Comparison of ENCODE assay signal across 8 cellular contexts in the genomic region with DNA sequence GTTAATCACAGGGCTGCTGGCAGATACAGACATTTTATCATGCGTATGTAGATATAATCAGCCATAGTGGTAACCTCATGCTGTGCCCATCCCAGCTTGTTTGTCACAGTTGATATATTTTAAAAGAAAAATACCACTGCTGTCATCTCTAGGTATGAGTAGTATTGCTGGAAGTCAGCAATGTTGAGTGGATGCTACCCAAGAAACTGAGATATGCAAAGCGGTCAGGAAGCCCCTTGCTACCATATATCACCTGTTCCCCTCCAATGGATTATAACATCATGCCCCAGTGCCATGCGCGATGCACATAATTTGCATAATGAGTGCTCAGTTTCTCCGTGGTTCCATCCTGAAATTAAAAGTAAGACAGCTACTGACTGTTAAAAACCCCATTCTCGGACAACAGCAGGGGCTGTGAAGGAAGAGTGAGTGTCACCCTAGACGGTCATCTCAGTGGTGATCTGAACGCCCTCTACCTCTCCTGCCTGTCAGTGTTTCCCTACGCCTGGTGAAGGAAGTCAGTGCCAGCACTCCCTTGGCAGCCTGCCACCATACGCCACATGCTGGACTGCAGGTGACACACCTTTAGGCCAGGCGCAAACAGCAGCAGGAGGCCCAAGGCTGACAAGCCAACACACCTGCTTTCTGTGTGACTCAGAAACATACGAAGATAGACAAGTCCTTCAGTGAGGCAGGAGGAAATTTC. TPM values are rescaled to one million over a fixed set of nuclear protein-coding genes. Genes with fewer than 3 reads are reported as not detected.
DNase-seq lines count a peak whose midpoint lies in the region; ATAC-seq, FAIRE-seq and TF ChIP-seq lines count a peak whose summit lies in the region.

No MANE protein-coding gene starts in this region.

- no peak overlapping the region for H2AFZ ChIP-seq in astrocyte (ENCODE audit: low read depth, low read length)

- H3K4me1 ChIP-seq in heart right ventricle (peaks cover 0 to 62% (median 18%) of the 10 kb centered on the region in 9 donors), astrocyte (ENCODE audit: insufficient read depth, low read length) (peaks cover 10% of the 10 kb centered on the region), gastrocnemius medialis (peaks cover 17 to 28% of the 10 kb centered on the region in 2 donors)

- in situ Hi-C loops in gastrocnemius medialis (cut with MboI; ENCODE audit: low sequenced_read_pairs in 4 of 4): no loop called here

- H3K27me3 ChIP-seq in heart right ventricle (no peaks in the 10 kb centered on the region), astrocyte (ENCODE audit: insufficient read depth, low read length) (no peaks in the 10 kb centered on the region), gastrocnemius medialis (no peaks in the 10 kb centered on the region)

- H3K4me3 Mint-ChIP-seq in astrocyte (ENCODE audit: unreplicated experiment) (peak overlapping the region; percentile 34), nephron progenitor cell (no peak overlapping the region)

- DNase-seq in left ventricle myocardium superior (peak; percentile 47), heart right ventricle (no peak), NCI-H748 treated with DMSO at 0.1 percent for 48 hours (lab: John Stamatoyannopoulos, UW) (peak; percentile 81), astrocyte (ENCODE audit: low read depth) (no peak), gastrocnemius medialis (peak in 1 of 2 donors; percentile 69), CD1c-positive myeloid dendritic cell (ENCODE audit: extremely low spot score) (no peak), nephron progenitor cell (no peak)

- no peak for TF ChIP-seq POLR2A in gastrocnemius medialis (IDR thresholded peaks at IDR 0.05)

- TF ChIP-seq CTCF in heart right ventricle (IDR thresholded peaks at IDR 0.05) (no peak), astrocyte (IDR thresholded peaks at IDR 0.05; ENCODE audit: insufficient read depth, low read depth, low read length) (no peak), gastrocnemius medialis (IDR thresholded peaks at IDR 0.05 in 4 of 5, conservative IDR thresholded peaks at IDR 0.05 in 1 of 5) (no peak), nephron progenitor cell (IDR thresholded peaks at IDR 0.05) (no peak)

- H3K4me1 Mint-ChIP-seq in astrocyte (ENCODE audit: low read depth, unreplicated experiment) (peaks cover 12% of the 10 kb centered on the region), nephron progenitor cell (peaks cover 43% of the 10 kb centered on the region)

- no peaks in the 10 kb centered on the region for H3K9me3 Mint-ChIP-seq in astrocyte (ENCODE audit: unreplicated experiment)
- H3K9me3 Mint-ChIP-seq in nephron progenitor cell: peaks cover 4% of the 10 kb centered on the region

- no peak overlapping the region for H3K9ac ChIP-seq in astrocyte (ENCODE audit: low read length)

- intact Hi-C loops in left ventricle myocardium superior (cut with micrococcal nuclease) (no loop called here), heart right ventricle (cut with DNase I) (loop anchor here in 1 of 10 donors (10.0 kb wide), 1 partner anchor 56 kb away; a partner anchor contains a TSS), gastrocnemius medialis (cut with DNase I; ENCODE audit: low total_unique reads) (loop anchor here (5.0 kb wide), 1 partner anchor 178 kb away; no protein-coding TSS in a partner anchor)

- no peaks in the 10 kb centered on the region for H3K27me3 Mint-ChIP-seq in astrocyte (ENCODE audit: low read depth, unreplicated experiment)
- H3K27me3 Mint-ChIP-seq in nephron progenitor cell (ENCODE audit: low read depth, poor library complexity): peaks cover 13% of the 10 kb centered on the region

- 79% methylated on average over 12 of the region's 12 CpGs for WGBS in heart right ventricle, 2 donors

- H3K27ac ChIP-seq in heart right ventricle (peak overlapping the region in 2 of 10 donors; percentile 48 to 98), astrocyte (ENCODE audit: low read depth, low read length) (no peak overlapping the region), gastrocnemius medialis (peak overlapping the region in 3 of 4 donors; percentile 3 to 83 (median 35))

- ATAC-seq in left ventricle myocardium superior (no peak), heart right ventricle (no peak), HG03095 (IDR thresholded peaks at IDR 0.05; ENCODE audit: unreplicated experiment) (peak; percentile 60), gastrocnemius medialis (peak in 1 of 2 donors; percentile 13)

- H4K20me1 ChIP-seq in astrocyte (ENCODE audit: insufficient read depth, low read length): peaks cover 11% of the 10 kb centered on the region

- H3K36me3 ChIP-seq in heart right ventricle: peaks cover 0 to 73% (median 10%) of the 10 kb centered on the region in 9 donors
- peaks cover 4% of the 10 kb centered on the region for H3K36me3 ChIP-seq in astrocyte (ENCODE audit: insufficient read depth, low read length)
- no peaks in the 10 kb centered on the region for H3K36me3 ChIP-seq in gastrocnemius medialis

- H3K36me3 Mint-ChIP-seq in astrocyte (ENCODE audit: low read depth, unreplicated experiment) (peaks cover 13% of the 10 kb centered on the region), nephron progenitor cell (ENCODE audit: low read depth) (peaks cover 29% of the 10 kb centered on the region)

- no peak overlapping the region for H3K4me3 ChIP-seq in heart right ventricle
- H3K4me3 ChIP-seq in astrocyte (ENCODE audit: insufficient read depth, low read depth, low read length): no peak overlapping the region
- H3K4me3 ChIP-seq in gastrocnemius medialis: no peak overlapping the region

- H3K27ac Mint-ChIP-seq in astrocyte (ENCODE audit: unreplicated experiment) (no peak overlapping the region), nephron progenitor cell (no peak overlapping the region)

- no peak overlapping the region for H3K4me2 ChIP-seq in astrocyte (ENCODE audit: low read length)

- H3K79me2 ChIP-seq in astrocyte (ENCODE audit: insufficient read depth, low read length): peaks cover 5% of the 10 kb centered on the region

- no peak for FAIRE-seq in astrocyte (lab: Jason Lieb, UNC)

- H3K9me3 ChIP-seq in heart right ventricle (no peaks in the 10 kb centered on the region), astrocyte (ENCODE audit: insufficient read depth, low read depth, low read length) (no peaks in the 10 kb centered on the region), gastrocnemius medialis (no peaks in the 10 kb centered on the region)

RNA-seq across cellular contexts. Expression of a gene that starts 2.7 kb away (rescaled TPM):
- 6.3 TPM for total RNA-seq in left ventricle myocardium superior
- total RNA-seq in heart right ventricle: 10 to 100 TPM in 1 of 10 donors, 1 to 10 TPM in 9; 4.1 to 16.8 (median 6.9) TPM
- 10 to 100 TPM; 11.9 to 12.1 TPM for polyA plus RNA-seq in heart right ventricle
- 14.0 and 17.0 TPM in 2 replicates for total RNA-seq in astrocyte
- 10 to 100 TPM; 11.4 to 17.1 (median 14.0) TPM for total RNA-seq in gastrocnemius medialis

RNA-seq across cellular contexts. Expression of a gene that starts 39.2 kb away (rescaled TPM):
- total RNA-seq in left ventricle myocardium superior (9.2 TPM), heart right ventricle (10 to 100 TPM in 6 of 10 donors, 1 to 10 TPM in 4; 6.7 to 22.9 (median 10.4) TPM), astrocyte (23.3 and 26.7 TPM in 2 replicates), gastrocnemius medialis (1 to 10 TPM; 3.4 to 8.0 (median 4.7) TPM)
- polyA plus RNA-seq in heart right ventricle: 10 to 100 TPM; 10.3 to 14.3 TPM

RNA-seq across cellular contexts. Expression of a gene that starts 55.9 kb away (rescaled TPM):
- 23.6 TPM for total RNA-seq in left ventricle myocardium superior
- total RNA-seq in heart right ventricle: 10 to 100 TPM; 16.5 to 38.5 (median 23.9) TPM
- 10 to 100 TPM in 1 of 2 donors, 1 to 10 TPM in 1; 7.4 to 10.1 TPM for polyA plus RNA-seq in heart right ventricle
- 42.9 and 44.0 TPM in 2 replicates for total RNA-seq in astrocyte
- total RNA-seq in gastrocnemius medialis: 10 to 100 TPM in 2 of 4 donors, 1 to 10 TPM in 2; 8.9 to 24.3 (median 9.9) TPM

Comparison
In these comparisons a context has a peak if more than half of its experiments do, and no peak if none do; other contexts are left out.
1. DNase-seq: peak in left ventricle myocardium superior (single experiment) and NCI-H748 treated with DMSO at 0.1 percent for 48 hours (single experiment); none in heart right ventricle (0 of 2), astrocyte (single experiment), CD1c-positive myeloid dendritic cell (single experiment) and nephron progenitor cell (single experiment).